In genomic region chr13:110615322-110616102, GRCh38 we compare ENCODE assay signal across 1 cellular context.
TF ChIP-seq lines count a peak whose summit lies in the region.

Gene NAXD, plus strand, starts transcription at chr13:110615545. Its CDS starts 57 bp downstream, at chr13:110615602.

TF ChIP-seq in GM12878, 131 proteins besides CTCF, POLR2A, EP300 and RAD21 (continued from another document and continues in another):
- TF ChIP-seq ZBTB4 (CRISPR knock-in tag; IDR thresholded peaks at IDR 0.05), result no peak
- no peak for TF ChIP-seq KAT2A (conservative IDR thresholded peaks at IDR 0.05; ENCODE audit: control insufficient read depth, low read depth, low read length)
- TF ChIP-seq NR2C1 (IDR thresholded peaks at IDR 0.05), result no peak
- no peak for TF ChIP-seq HSF1 (IDR thresholded peaks at IDR 0.05; ENCODE audit: low read depth, low read length)
- no peak for TF ChIP-seq JUNB (IDR thresholded peaks at IDR 0.05)
- 0 out of 2 replicates have a peak, but pooled peaks have one; percentile 0 for TF ChIP-seq ASH2L (IDR thresholded peaks at IDR 0.05; ENCODE audit: borderline replicate concordance, low read depth)
- peak; percentile 18; the same call in 1 of the 3 replicates for TF ChIP-seq POU2F2 (IDR thresholded peaks at IDR 0.05; ENCODE audit: borderline replicate concordance, low read depth, low read length)
- TF ChIP-seq CBX5 (IDR thresholded peaks at IDR 0.05; ENCODE audit: low read depth), result 0 out of 2 replicates have a peak, but pooled peaks have one; percentile 80
- TF ChIP-seq RBBP5 (conservative IDR thresholded peaks at IDR 0.05), result no peak
- TF ChIP-seq SIX5 (IDR thresholded peaks at IDR 0.05; ENCODE audit: low read depth, low read length, severe bottlenecking), result no peak
- no peak for TF ChIP-seq TCF3 (IDR thresholded peaks at IDR 0.05; ENCODE audit: borderline replicate concordance, insufficient read depth, low read depth, low read length)
- TF ChIP-seq STAT1 (conservative IDR thresholded peaks at IDR 0.05), result no peak
- 0 out of 2 replicates have a peak, but pooled peaks have one; percentile 27 for TF ChIP-seq ZNF217 (IDR thresholded peaks at IDR 0.05)
- TF ChIP-seq NFXL1 (IDR thresholded peaks at IDR 0.05; ENCODE audit: borderline replicate concordance), result no peak
- TF ChIP-seq PRDM15 (CRISPR knock-in tag; IDR thresholded peaks at IDR 0.05), result no peak
- TF ChIP-seq SMAD5 (IDR thresholded peaks at IDR 0.05; ENCODE audit: low read depth), result peak; percentile 50; the same call in 1 of the 2 replicates
- no peak for TF ChIP-seq CBX3 (IDR thresholded peaks at IDR 0.05; ENCODE audit: borderline replicate concordance, low read depth)
- peak; percentile 41; the same call in 1 of the 2 replicates for TF ChIP-seq BCLAF1 (IDR thresholded peaks at IDR 0.05)
- TF ChIP-seq ETV6 (conservative IDR thresholded peaks at IDR 0.05 in 1 of 2, IDR thresholded peaks at IDR 0.05 in 1 of 2; ENCODE audit: borderline replicate concordance in 1 of 2, low read depth in 1 of 2), result no peak
- 0 out of 2 replicates have a peak, but pooled peaks have one; percentile 56 for TF ChIP-seq NBN (IDR thresholded peaks at IDR 0.05)
- no peak for TF ChIP-seq ESRRA (IDR thresholded peaks at IDR 0.05; ENCODE audit: low read length)
- TF ChIP-seq POLR2AphosphoS2 (IDR thresholded peaks at IDR 0.05; ENCODE audit: low read depth, low read length), result 0 out of 2 replicates have a peak, but pooled peaks have one; percentile 51
- TF ChIP-seq BCL11A (IDR thresholded peaks at IDR 0.05; ENCODE audit: low read depth, low read length), result no peak
- TF ChIP-seq CREM (IDR thresholded peaks at IDR 0.05; ENCODE audit: low read depth), result peak; percentile 72; the same call in 1 of the 2 replicates
- TF ChIP-seq SUZ12 (IDR thresholded peaks at IDR 0.05; ENCODE audit: unreplicated experiment), result no peak
- no peak for TF ChIP-seq WRNIP1 (IDR thresholded peaks at IDR 0.05; ENCODE audit: borderline replicate concordance, low read depth, low read length)
- TF ChIP-seq SUPT20H (IDR thresholded peaks at IDR 0.05; ENCODE audit: borderline replicate concordance, control insufficient read depth, low read depth, low read length), result no peak
- peak; percentile 97 for TF ChIP-seq ZNF687 (IDR thresholded peaks at IDR 0.05)
- peak; percentile 69 for TF ChIP-seq SP1 (IDR thresholded peaks at IDR 0.05; ENCODE audit: low read depth, low read length)
- no peak for TF ChIP-seq MTA2 (IDR thresholded peaks at IDR 0.05; ENCODE audit: low read depth)
- TF ChIP-seq EGR1 (IDR thresholded peaks at IDR 0.05; ENCODE audit: borderline replicate concordance in 1 of 2, low read depth in 2 of 2, low read length in 2 of 2), result no peak; a peak in 1 of 3 replicates
- TF ChIP-seq ZNF592 (IDR thresholded peaks at IDR 0.05), result no peak; the same call in 1 of the 2 replicates
- no peak for TF ChIP-seq HDAC2 (IDR thresholded peaks at IDR 0.05)
- TF ChIP-seq MEF2B (IDR thresholded peaks at IDR 0.05; ENCODE audit: partially characterized antibody, poor library complexity, severe bottlenecking), result no peak
- no peak for TF ChIP-seq BACH1 (IDR thresholded peaks at IDR 0.05; ENCODE audit: borderline replicate concordance)
- peak; percentile 19 for TF ChIP-seq MYC (IDR thresholded peaks at IDR 0.05; ENCODE audit: insufficient read depth, insufficient read length, insufficient replicate concordance, low read length, severe bottlenecking)
- TF ChIP-seq SREBF2 (IDR thresholded peaks at IDR 0.05; ENCODE audit: low read length), result no peak
- TF ChIP-seq ZNF622 (IDR thresholded peaks at IDR 0.05), result no peak
- TF ChIP-seq NR2C2 (IDR thresholded peaks at IDR 0.05; ENCODE audit: borderline replicate concordance, control insufficient read depth, insufficient read length, low read depth), result no peak
- no peak for TF ChIP-seq PAX8 (IDR thresholded peaks at IDR 0.05)
- TF ChIP-seq EED (IDR thresholded peaks at IDR 0.05; ENCODE audit: low read depth), result peak; percentile 83
- no peak for TF ChIP-seq RFX5 (IDR thresholded peaks at IDR 0.05; ENCODE audit: low read depth, low read length)
